Comparison of ENCODE assay signal across 9 cellular contexts in genomic region chr6:37489697-37490336, GRCh38. TPM values are rescaled to one million over a fixed set of nuclear protein-coding genes. Genes with fewer than 3 reads are reported as not detected.
DNase-seq lines count a peak whose midpoint lies in the region; ATAC-seq and TF ChIP-seq lines count a peak whose summit lies in the region.
"Had no signal": no experiment of that assay in that cellular context is flagged by ENCODE, and none has a peak within 500 bp of the region (broad histone marks: within the 10 kb centered on the region; RNA-seq: fewer than 3 reads in every experiment).

No MANE protein-coding gene starts in this region.

- no peaks in the 10 kb centered on the region for H3K79me2 ChIP-seq in OCI-LY7 (ENCODE audit: insufficient read depth, low read depth, low read length)

- CTCF ChIA-PET in activated CD4-positive, alpha-beta T cell treated with anti-CD3 and anti-CD28 coated beads for 36 hours (lab: Charles Lee) = interaction anchor here (0.7 kb wide), 1 partner anchor 61 kb away, joined by 4 read pairs; no protein-coding TSS in a partner anchor
- CTCF ChIA-PET in OCI-LY7 (lab: Charles Lee; ENCODE audit: unreplicated experiment) = no interaction called here

- H2AFZ ChIP-seq in OCI-LY7 (ENCODE audit: low read length) = no peak overlapping the region

- peaks cover 30% of the 10 kb centered on the region for H3K36me3 Mint-ChIP-seq in activated CD4-positive, alpha-beta T cell treated with anti-CD3 and anti-CD28 coated beads for 36 hours (ENCODE audit: low read depth)
- H3K36me3 Mint-ChIP-seq in progenitor cell of endocrine pancreas (ENCODE audit: insufficient read depth) = no peaks in the 10 kb centered on the region

- H3K9me2 ChIP-seq in OCI-LY7 (ENCODE audit: insufficient read depth, low read length) = no peaks in the 10 kb centered on the region

- peaks cover 67% of the 10 kb centered on the region for H3K4me1 Mint-ChIP-seq in activated CD4-positive, alpha-beta T cell treated with anti-CD3 and anti-CD28 coated beads for 36 hours
- no peaks in the 10 kb centered on the region for H3K4me1 Mint-ChIP-seq in progenitor cell of endocrine pancreas (ENCODE audit: low read depth)

- intact Hi-C loops in activated CD4-positive, alpha-beta T cell treated with anti-CD3 and anti-CD28 coated beads for 36 hours (cut with DNase I, micrococcal nuclease) = loop anchor here (5.0 to 10.0 kb wide), 3 partner anchors 32 to 1625 kb away; partner anchors contain the start of gene SAYSD1 (in 1 of the 2)
- intact Hi-C loops in OCI-LY7 (cut with micrococcal nuclease; ENCODE audit: unreplicated experiment) = no loop called here

- H3K9me3 ChIP-seq in OCI-LY7 (ENCODE audit: low read length) = no peaks in the 10 kb centered on the region
- no peaks in the 10 kb centered on the region for H3K9me3 ChIP-seq in effector memory CD4-positive, alpha-beta T cell (ENCODE audit: control insufficient read depth, low read length)

- no peaks in the 10 kb centered on the region for H3K9me3 Mint-ChIP-seq in activated CD4-positive, alpha-beta T cell treated with anti-CD3 and anti-CD28 coated beads for 36 hours (ENCODE audit: low read depth)
- no peaks in the 10 kb centered on the region for H3K9me3 Mint-ChIP-seq in progenitor cell of endocrine pancreas (ENCODE audit: low read depth)

- no peaks in the 10 kb centered on the region for H3K27me3 Mint-ChIP-seq in activated CD4-positive, alpha-beta T cell treated with anti-CD3 and anti-CD28 coated beads for 36 hours
- no peaks in the 10 kb centered on the region for H3K27me3 Mint-ChIP-seq in progenitor cell of endocrine pancreas

- H3K27me3 ChIP-seq in effector memory CD4-positive, alpha-beta T cell (replicated peaks; ENCODE audit: control insufficient read depth, insufficient read depth, low read length, poor library complexity, severe bottlenecking) = no peaks in the 10 kb centered on the region

- H3K27ac Mint-ChIP-seq in activated CD4-positive, alpha-beta T cell treated with anti-CD3 and anti-CD28 coated beads for 36 hours = peak overlapping the region; percentile 58
- peak overlapping the region; percentile 90 for H3K27ac Mint-ChIP-seq in progenitor cell of endocrine pancreas

- no TSS peak for BruUV-seq in OCI-LY7 (replicated peaks; lab: Mats Ljungman, UMichigan)

- ATAC-seq in activated CD4-positive, alpha-beta T cell treated with anti-CD3 and anti-CD28 coated beads for 36 hours = no peak
- ATAC-seq in HG02852 (IDR thresholded peaks at IDR 0.05; ENCODE audit: unreplicated experiment) (no peak), GM19351 (IDR thresholded peaks at IDR 0.05; ENCODE audit: unreplicated experiment) (no peak)

- TF ChIP-seq CTCF in OCI-LY7 (conservative IDR thresholded peaks at IDR 0.05; ENCODE audit: low read length) (peak; percentile 63), progenitor cell of endocrine pancreas (IDR thresholded peaks at IDR 0.05; ENCODE audit: unreplicated experiment) (no peak)

- no peak overlapping the region for H3K27ac ChIP-seq in OCI-LY7 (ENCODE audit: low read depth, low read length, poor library complexity, severe bottlenecking)
- peak overlapping the region; percentile 67 for H3K27ac ChIP-seq in effector memory CD4-positive, alpha-beta T cell (ENCODE audit: insufficient read depth, low read length, poor library complexity, severe bottlenecking)

- H3K4me1 ChIP-seq in OCI-LY7 (ENCODE audit: insufficient read depth, low read length, poor library complexity, severe bottlenecking) = no peaks in the 10 kb centered on the region
- H3K4me1 ChIP-seq in effector memory CD4-positive, alpha-beta T cell (ENCODE audit: control insufficient read depth, insufficient read depth, low read length, poor library complexity, severe bottlenecking) = peaks cover 37% of the 10 kb centered on the region

- H3K36me3 ChIP-seq in OCI-LY7 (ENCODE audit: insufficient read depth, low read length) = peaks cover 3% of the 10 kb centered on the region; the same call in 1 of the 2 replicates
- H3K36me3 ChIP-seq in effector memory CD4-positive, alpha-beta T cell (ENCODE audit: control insufficient read depth, insufficient read depth, low read length) = peaks cover 6% of the 10 kb centered on the region

- H4K20me1 ChIP-seq in OCI-LY7 (ENCODE audit: insufficient read depth, low read length) = no peaks in the 10 kb centered on the region; the same call in 1 of the 2 replicates

- DNase-seq in activated CD4-positive, alpha-beta T cell treated with anti-CD3 and anti-CD28 coated beads for 36 hours = peak; percentile 42
- no peak for DNase-seq in activated CD4-positive, alpha-beta T cell treated with anti-CD3 and anti-CD28 coated beads for 1 hour
- DNase-seq in OCI-LY7 (ENCODE audit: low spot score) (peak; percentile 30), progenitor cell of endocrine pancreas (ENCODE audit: low spot score, unreplicated experiment) (no peak)
- no peak for DNase-seq in effector memory CD4-positive, alpha-beta T cell
- no peak for DNase-seq in NK-92 treated with Interleukin-12 subunit alpha and Interleukin-12 subunit beta, amount 100 ng/mL, for 24 hours (lab: John Stamatoyannopoulos, UW)
- DNase-seq: GOT3 had no signal

- H3K4me2 ChIP-seq in OCI-LY7 (ENCODE audit: low read length) = no peak overlapping the region

- H3K4me3 Mint-ChIP-seq in activated CD4-positive, alpha-beta T cell treated with anti-CD3 and anti-CD28 coated beads for 36 hours = no peak overlapping the region
- H3K4me3 Mint-ChIP-seq in progenitor cell of endocrine pancreas (ENCODE audit: low read depth) = no peak overlapping the region

- H3K4me3 ChIP-seq in OCI-LY7 (ENCODE audit: low read depth, low read length, poor library complexity, severe bottlenecking) = no peak overlapping the region
- no peak overlapping the region for H3K4me3 ChIP-seq in effector memory CD4-positive, alpha-beta T cell (ENCODE audit: insufficient read depth, low read depth, low read length, poor library complexity, severe bottlenecking)

- POLR2A ChIA-PET in activated CD4-positive, alpha-beta T cell treated with anti-CD3 and anti-CD28 coated beads for 36 hours (lab: Charles Lee) = no interaction called here
- POLR2A ChIA-PET in OCI-LY7 (lab: Charles Lee) = interaction anchor here (0.5 kb wide), 1 partner anchor 14 kb away, joined by 4 read pairs; no protein-coding TSS in a partner anchor

RNA-seq across cellular contexts. Expression of gene CCDC167, which starts 9.9 kb away (rescaled TPM):
- total RNA-seq in activated CD4-positive, alpha-beta T cell treated with anti-CD3 and anti-CD28 coated beads for 36 hours = 10 to 100 TPM; 55.3 to 60.3 TPM
- total RNA-seq in OCI-LY7 (2014; rRNA removed; shearing (Covaris generic)) = 138 and 153 TPM in 2 replicates
- total RNA-seq in OCI-LY7 (2022) (81.4 and 85.5 TPM in 2 replicates), progenitor cell of endocrine pancreas (44.1 and 44.9 TPM in 2 replicates)

RNA-seq across cellular contexts. Expression of gene CMTR1, which starts 56.8 kb away (rescaled TPM):
- 10 to 100 TPM; 65.3 to 74.6 TPM for total RNA-seq in activated CD4-positive, alpha-beta T cell treated with anti-CD3 and anti-CD28 coated beads for 36 hours
- total RNA-seq in OCI-LY7 (2014; rRNA removed; shearing (Covaris generic)) = 32.3 and 36.0 TPM in 2 replicates
- total RNA-seq in OCI-LY7 (2022) (41.2 and 42.8 TPM in 2 replicates), progenitor cell of endocrine pancreas (48.0 and 50.5 TPM in 2 replicates)

Comparison
In these comparisons a context has a peak if more than half of its experiments do, and no peak if none do; other contexts are left out.
1. DNase-seq: peak in activated CD4-positive, alpha-beta T cell treated with anti-CD3 and anti-CD28 coated beads for 36 hours (single experiment) and OCI-LY7 (single experiment); none in activated CD4-positive, alpha-beta T cell treated with anti-CD3 and anti-CD28 coated beads for 1 hour (single experiment), effector memory CD4-positive, alpha-beta T cell (0 of 3), progenitor cell of endocrine pancreas (single experiment) and NK-92 treated with Interleukin-12 subunit alpha and Interleukin-12 subunit beta, amount 100 ng/mL, for 24 hours (single experiment).